In the genomic region with DNA sequence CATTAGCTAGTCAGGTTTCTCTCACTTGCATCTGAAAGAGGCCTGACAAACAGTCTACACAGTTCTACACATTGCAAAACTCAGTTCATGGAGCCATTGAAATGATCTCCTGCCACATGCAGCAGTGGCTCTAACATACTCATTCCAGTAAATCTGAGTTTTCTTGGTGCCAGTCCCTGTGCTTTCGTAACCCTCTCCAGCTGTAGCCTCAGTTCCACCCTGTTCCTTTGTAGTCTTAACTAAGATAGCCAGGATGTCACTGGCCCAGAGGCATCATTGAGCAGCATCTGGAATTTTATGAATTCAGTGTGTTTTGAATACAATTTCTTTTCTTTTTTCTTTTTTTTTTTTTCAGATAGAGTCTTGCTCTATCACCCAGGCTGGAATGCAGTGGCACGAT, we compare ENCODE assay signal across 23 cellular contexts. TPM values are rescaled to one million over a fixed set of nuclear protein-coding genes. Genes with fewer than 3 reads are reported as not detected.
DNase-seq lines count a peak whose midpoint lies in the region; ATAC-seq, FAIRE-seq and TF ChIP-seq lines count a peak whose summit lies in the region.
"Had no signal": no experiment of that assay in that cellular context is flagged by ENCODE, and none has a peak within 500 bp of the region (broad histone marks: within the 10 kb centered on the region; RNA-seq: fewer than 3 reads in every experiment).

No MANE protein-coding gene starts in this region.

- no peak overlapping the region for H2AK9ac ChIP-seq in IMR-90 (replicated peaks; ENCODE audit: low read depth, low read length, poor library complexity)

- H2BK12ac ChIP-seq in H1 (ENCODE audit: low read depth, low read length): no peak overlapping the region
- peak overlapping the region; percentile 51 to 57 for H2BK12ac ChIP-seq in mesenchymal stem cell (ENCODE audit: low read length in 2 of 2)

- in situ Hi-C loops in IMR-90 (cut with MboI; ENCODE audit: low sequenced_read_pairs): no loop called here

- peaks cover 6% of the 10 kb centered on the region; the same call in 1 of the 2 replicates for H4K20me1 ChIP-seq in IMR-90 (ENCODE audit: insufficient read depth, low read length)
- H4K20me1 ChIP-seq in H1 (replicated peaks in 1 of 2; ENCODE audit: control insufficient read depth in 1 of 2, insufficient read depth in 2 of 2, low read length in 2 of 2): no peaks in the 10 kb centered on the region

- H3K23me2 ChIP-seq in H1 (ENCODE audit: low read depth, low read length): no peaks in the 10 kb centered on the region

- H4K91ac ChIP-seq in IMR-90 (ENCODE audit: insufficient read depth, low read depth, low read length) (peak overlapping the region; percentile 2; the same call in 1 of the 2 replicates), H1 (replicated peaks; ENCODE audit: insufficient read length, low read length) (no peak overlapping the region), mesenchymal stem cell (ENCODE audit: low read length) (no peak overlapping the region)

- H2BK20ac ChIP-seq in IMR-90 (ENCODE audit: low read depth, low read length) (peak overlapping the region; percentile 43; the same call in 1 of the 2 replicates), H1 (ENCODE audit: low read length) (no peak overlapping the region)

- no peak for TF ChIP-seq POLR2A in IMR-90 (IDR thresholded peaks at IDR 0.05; ENCODE audit: low read depth, low read length)
- no peak for TF ChIP-seq POLR2A in H1 (IDR thresholded peaks at IDR 0.05; ENCODE audit: control extremely low read depth in 1 of 2, low read depth in 2 of 2, low read length in 2 of 2)
- no peak for TF ChIP-seq POLR2A in suprapubic skin (IDR thresholded peaks at IDR 0.05)

- H3K4me1 ChIP-seq in IMR-90 (ENCODE audit: control insufficient read depth, insufficient read depth, low read length) (peaks cover 34% of the 10 kb centered on the region), H1 (replicated peaks in 1 of 4; ENCODE audit: control insufficient read depth in 3 of 4, insufficient read depth in 4 of 4, low read length in 3 of 4) (no peaks in the 10 kb centered on the region), mesenchymal stem cell (ENCODE audit: control insufficient read depth, insufficient read depth, low read depth, low read length) (peaks cover 20% of the 10 kb centered on the region), suprapubic skin (peaks cover 47% of the 10 kb centered on the region)

- ATAC-seq in IMR-90 (ENCODE audit: low read depth): no peak
- no peak for ATAC-seq in GM21528 (IDR thresholded peaks at IDR 0.05; ENCODE audit: low FRiP score, unreplicated experiment)
- ATAC-seq: HepG2 had no signal

- H3K4me2 ChIP-seq in IMR-90 (ENCODE audit: low read depth, low read length): no peak overlapping the region
- H3K4me2 ChIP-seq in H1 (ENCODE audit: insufficient read depth in 1 of 2, low read depth in 2 of 2, low read length in 2 of 2): no peak overlapping the region
- H3K4me2 ChIP-seq in mesenchymal stem cell (ENCODE audit: low read length, poor library complexity, severe bottlenecking): no peak overlapping the region

- dilution Hi-C loops in IMR-90 (cut with HindIII; ENCODE audit: low sequenced_read_pairs, unreplicated experiment): no loop called here

- no peak for TF ChIP-seq CTCF in IMR-90 (conservative IDR thresholded peaks at IDR 0.05; ENCODE audit: low read depth, low read length)
- TF ChIP-seq CTCF in H1 (IDR thresholded peaks at IDR 0.05; ENCODE audit: control extremely low read depth in 1 of 3, insufficient read depth in 1 of 3, low read depth in 1 of 3, low read length in 3 of 3): no peak
- no peak for TF ChIP-seq CTCF in suprapubic skin (IDR thresholded peaks at IDR 0.05)

- H3K56ac ChIP-seq in IMR-90 (ENCODE audit: extremely low read depth, insufficient read depth, low read length) (no peak overlapping the region), H1 (replicated peaks; ENCODE audit: insufficient read length, low read depth, low read length) (no peak overlapping the region)

- H3K23ac ChIP-seq in IMR-90 (ENCODE audit: low read depth, low read length): no peak overlapping the region
- H3K23ac ChIP-seq in H1 (ENCODE audit: insufficient read length): no peak overlapping the region
- no peak overlapping the region for H3K23ac ChIP-seq in mesenchymal stem cell (ENCODE audit: low read length in 2 of 2)

- peaks cover 0 to 40% of the 10 kb centered on the region in 2 experiments; a peak in 2 of 4 replicates for H3K79me1 ChIP-seq in IMR-90 (ENCODE audit: low read depth in 1 of 2, low read length in 2 of 2)
- H3K79me1 ChIP-seq in H1 (ENCODE audit: low read depth, low read length): no peaks in the 10 kb centered on the region
- H3K79me1 ChIP-seq in mesenchymal stem cell (replicated peaks; ENCODE audit: low read length, poor library complexity, severe bottlenecking): no peaks in the 10 kb centered on the region

- TF ChIP-seq EP300 in H1 (IDR thresholded peaks at IDR 0.05; ENCODE audit: borderline replicate concordance in 1 of 2, low read depth in 2 of 2, low read length in 2 of 2) (no peak), suprapubic skin (IDR thresholded peaks at IDR 0.05) (no peak)

- no peak for FAIRE-seq in H1 (lab: Jason Lieb, UNC)
- FAIRE-seq in frontal cortex (lab: Jason Lieb, UNC): no peak
- FAIRE-seq: GM12891, GM19239, H54, HepG2 had no signal

- H3K18ac ChIP-seq in IMR-90 (ENCODE audit: low read depth, low read length) (peak overlapping the region; percentile 89), H1 (ENCODE audit: extremely low read depth, low read length) (no peak overlapping the region), mesenchymal stem cell (ENCODE audit: low read depth in 1 of 2, low read length in 2 of 2) (no peak overlapping the region)

- no peak overlapping the region for H3K4me3 ChIP-seq in IMR-90 (ENCODE audit: insufficient read depth, low read depth, low read length)
- no peak overlapping the region for H3K4me3 ChIP-seq in H1 (ENCODE audit: extremely low read depth in 1 of 4, insufficient read depth in 2 of 4, low read depth in 3 of 4, low read length in 4 of 4)
- H3K4me3 ChIP-seq in mesenchymal stem cell (ENCODE audit: insufficient read depth in 1 of 2, low read depth in 1 of 2, low read length in 2 of 2): no peak overlapping the region
- H3K4me3 ChIP-seq in suprapubic skin: no peak overlapping the region
- H3K4me3 ChIP-seq: MG63 had no signal

- POLR2A ChIA-PET in IMR-90 (lab: Charles Lee; ENCODE audit: unreplicated experiment): interaction anchor here (0.6 kb wide), 1 partner anchor 440 kb away, joined by 12 read pairs; a partner anchor contains a TSS
- POLR2A ChIA-PET in H1 (lab: Charles Lee; ENCODE audit: partially characterized antibody): interaction anchor here (1.1 to 1.3 kb wide), 2 partner anchors 37 to 92 kb away, joined by 3 to 5 read pairs; a partner anchor contains a TSS

- H2BK5ac ChIP-seq in IMR-90 (ENCODE audit: low read depth, low read length, poor library complexity, severe bottlenecking) (no peak overlapping the region), H1 (ENCODE audit: low read depth, low read length) (no peak overlapping the region), mesenchymal stem cell (ENCODE audit: low read depth, low read length, poor library complexity, severe bottlenecking) (no peak overlapping the region)

- intact Hi-C loops in IMR-90 (cut with micrococcal nuclease): no loop called here

- no TSS peak for BruUV-seq in IMR-90 (replicated peaks; lab: Mats Ljungman, UMichigan)

- H3K27ac ChIP-seq in IMR-90 (ENCODE audit: insufficient read depth, low read length): no peak overlapping the region
- H3K27ac ChIP-seq in H1 (ENCODE audit: low read depth, low read length): no peak overlapping the region
- H3K27ac ChIP-seq in mesenchymal stem cell (ENCODE audit: low read length, poor library complexity, severe bottlenecking): no peak overlapping the region
- H3K27ac ChIP-seq in suprapubic skin: peak overlapping the region; percentile 45
- H3K27ac ChIP-seq: C4-2B, RWPE1 had no signal

- no peak overlapping the region for H3K9ac ChIP-seq in IMR-90 (ENCODE audit: low read depth, low read length)
- no peak overlapping the region for H3K9ac ChIP-seq in H1 (replicated peaks in 1 of 4; ENCODE audit: extremely low read depth in 1 of 4, low read depth in 3 of 4, low read length in 3 of 4)
- H3K9ac ChIP-seq in mesenchymal stem cell (ENCODE audit: low read length): no peak overlapping the region

- peak overlapping the region; percentile 93; the same call in 1 of the 2 replicates for H3K4ac ChIP-seq in IMR-90 (ENCODE audit: low read depth, low read length)
- no peak overlapping the region for H3K4ac ChIP-seq in H1 (replicated peaks; ENCODE audit: insufficient read length, low read depth, low read length)
- peak overlapping the region; percentile 55 to 73 for H3K4ac ChIP-seq in mesenchymal stem cell (ENCODE audit: low read depth in 1 of 2, low read length in 2 of 2)

- H2AK5ac ChIP-seq in IMR-90 (ENCODE audit: low read depth, low read length) (peak overlapping the region; percentile 40; the same call in 1 of the 2 replicates), H1 (ENCODE audit: low read depth, low read length) (no peak overlapping the region), mesenchymal stem cell (ENCODE audit: low read length, severe bottlenecking) (no peak overlapping the region)

- H3K79me2 ChIP-seq in H1 (ENCODE audit: control insufficient read depth in 1 of 2, insufficient read depth in 2 of 2, low read length in 2 of 2): no peaks in the 10 kb centered on the region

- no peaks in the 10 kb centered on the region for H3K36me3 ChIP-seq in IMR-90 (ENCODE audit: control insufficient read depth, insufficient read depth, low read length)
- H3K36me3 ChIP-seq in H1 (ENCODE audit: control insufficient read depth in 2 of 4, insufficient read depth in 4 of 4, low read length in 3 of 4): no peaks in the 10 kb centered on the region; a peak in 2 of 8 replicates
- no peaks in the 10 kb centered on the region for H3K36me3 ChIP-seq in mesenchymal stem cell (ENCODE audit: control insufficient read depth in 1 of 2, insufficient read depth in 2 of 2, low read depth in 1 of 2, low read length in 2 of 2)
- no peaks in the 10 kb centered on the region for H3K36me3 ChIP-seq in suprapubic skin

- H3K14ac ChIP-seq in IMR-90 (replicated peaks; ENCODE audit: low read depth, low read length) (peak overlapping the region; percentile 46), H1 (ENCODE audit: insufficient read length) (no peak overlapping the region), mesenchymal stem cell (ENCODE audit: low read length in 2 of 2) (no peak overlapping the region)

- H3K9me3 ChIP-seq in IMR-90 (ENCODE audit: control insufficient read depth, insufficient read depth, low read length) (no peaks in the 10 kb centered on the region), H1 (ENCODE audit: insufficient read depth in 2 of 2, low read depth in 1 of 2, low read length in 1 of 2) (no peaks in the 10 kb centered on the region), mesenchymal stem cell (ENCODE audit: control insufficient read depth, low read length) (no peaks in the 10 kb centered on the region), suprapubic skin (no peaks in the 10 kb centered on the region)

- H3K27me3 ChIP-seq in IMR-90 (ENCODE audit: control insufficient read depth, insufficient read depth, low read length) (no peaks in the 10 kb centered on the region), H1 (replicated peaks in 1 of 4; ENCODE audit: control insufficient read depth in 3 of 4, extremely low read depth in 1 of 4, insufficient read depth in 3 of 4, low read length in 3 of 4) (no peaks in the 10 kb centered on the region), mesenchymal stem cell (ENCODE audit: control insufficient read depth in 1 of 2, insufficient read depth in 1 of 2, low read length in 2 of 2) (no peaks in the 10 kb centered on the region), suprapubic skin (no peaks in the 10 kb centered on the region)
- H3K27me3 ChIP-seq: MG63 had no signal

- 100% methylated on average over 1 of the region's 2 CpGs; no CpG with 5 or more reads in 1 of the 2 experiments for WGBS in IMR-90 (ENCODE audit: extremely low coverage in 2 of 2, insufficient read length in 1 of 2), 2 experiments
- 92% methylated on average over 2 of the region's 2 CpGs; no CpG with 5 or more reads in 1 of the 2 experiments for WGBS in H1 (ENCODE audit: extremely low coverage in 1 of 2, insufficient coverage in 1 of 2, insufficient read length in 1 of 2, insufficient replicate concordance in 2 of 2, low coverage in 1 of 2, low lambda C conversion rate in 2 of 2, missing lambda C conversion rate in 1 of 2), 2 experiments
- WGBS in mesenchymal stem cell: 92% methylated on average over 2 of the region's 2 CpGs
- WGBS in suprapubic skin: 57% methylated on average over 2 of the region's 2 CpGs

- peak overlapping the region; percentile 31; the same call in 1 of the 3 replicates for H2BK15ac ChIP-seq in IMR-90 (ENCODE audit: low read depth, low read length)
- 0 out of 2 replicates have a peak overlapping the region, but pooled peaks have one; percentile 31 for H2BK15ac ChIP-seq in H1 (ENCODE audit: low read length)
- no peak overlapping the region for H2BK15ac ChIP-seq in mesenchymal stem cell (ENCODE audit: low read depth, poor library complexity, severe bottlenecking)

- no peak overlapping the region for H4K5ac ChIP-seq in IMR-90 (ENCODE audit: low read depth, low read length)
- H4K5ac ChIP-seq in H1 (ENCODE audit: insufficient read length, low read depth, low read length): no peak overlapping the region

- CTCF ChIA-PET in IMR-90 (lab: Yijun Ruan, JAX): no interaction called here
- CTCF ChIA-PET in H1 (lab: Charles Lee; ENCODE audit: partially characterized antibody): interaction anchor here (0.6 to 1.6 kb wide), 5 partner anchors 9 to 45 kb away, joined by 3 to 5 read pairs (median 4); no protein-coding TSS in a partner anchor

- peak overlapping the region in 1 of 2 experiments; percentile 1; a peak in 1 of 4 replicates for H4K8ac ChIP-seq in IMR-90 (ENCODE audit: low read depth in 2 of 2, low read length in 2 of 2)
- no peak overlapping the region for H4K8ac ChIP-seq in H1 (ENCODE audit: extremely low read depth, insufficient read depth, low read length)
- H4K8ac ChIP-seq in mesenchymal stem cell (ENCODE audit: low read length): no peak overlapping the region

- H3K9me1 ChIP-seq in IMR-90 (ENCODE audit: insufficient read depth, low read length): peaks cover 33% of the 10 kb centered on the region

- H2AFZ ChIP-seq in IMR-90 (replicated peaks; ENCODE audit: low read length, poor library complexity) (no peak overlapping the region), H1 (ENCODE audit: low read length) (no peak overlapping the region), mesenchymal stem cell (ENCODE audit: low read depth, low read length) (no peak overlapping the region)

- peak overlapping the region; percentile 50 for H2BK120ac ChIP-seq in IMR-90 (ENCODE audit: low read depth, low read length)
- H2BK120ac ChIP-seq in H1 (replicated peaks; ENCODE audit: low read depth, low read length): no peak overlapping the region
- H2BK120ac ChIP-seq in mesenchymal stem cell (ENCODE audit: low read depth, low read length): no peak overlapping the region

- TF ChIP-seq RAD21 in IMR-90 (IDR thresholded peaks at IDR 0.05; ENCODE audit: low read length) (no peak), H1 (IDR thresholded peaks at IDR 0.05 in 1 of 2, conservative IDR thresholded peaks at IDR 0.05 in 1 of 2; ENCODE audit: low read depth in 2 of 2, low read length in 2 of 2) (no peak)

- DNase-seq in IMR-90: no peak
- no peak for DNase-seq in H1 (ENCODE audit: low read depth in 1 of 2, low spot score in 2 of 2)
- no peak for DNase-seq in mesenchymal stem cell
- DNase-seq in suprapubic skin (ENCODE audit: low spot score in 2 of 2): no peak
- DNase-seq in NCI-H524 treated with DMSO at 0.1 percent for 48 hours (lab: John Stamatoyannopoulos, UW): no peak
- no peak for DNase-seq in frontal cortex (ENCODE audit: low spot score in 2 of 2)
- DNase-seq: CD8-positive, alpha-beta memory T cell; DMS 273 treated with DMSO at 0.1 percent for 48 hours; DMS79; GF-D8; KBM-7; MG63; NCI-H2029; NCI-H446 treated with DMSO at 0.1 percent for 48 hours; NCI-H526 treated with DMSO at 0.1 percent for 48 hours; SHP77 had no signal

RNA-seq across cellular contexts. Expression of a gene that starts 37.4 kb away (rescaled TPM):
- total RNA-seq in IMR-90 (2012; rRNA removed) (30.8 and 35.6 TPM in 2 replicates), suprapubic skin (10 to 100 TPM; 26.6 to 63.2 (median 32.2) TPM), frontal cortex (67.7 TPM)
- polyA plus RNA-seq in IMR-90 (2012; rRNA removed) (26.1 and 28.2 TPM in 2 replicates), H1 (2011; rRNA removed) (47.9 and 94.7 TPM in 2 replicates)
- 2.9 and 6.5 TPM in 2 replicates for polyA plus RNA-seq in IMR-90 (2012; cell fraction: cytosol; rRNA removed)
- polyA plus RNA-seq in IMR-90 (2012; cell fraction: nucleus; rRNA removed; ENCODE audit: low replicate concordance): 9.6 and 84.5 TPM in 2 replicates
- 48.7 and 54.2 TPM in 2 replicates for total RNA-seq in H1 (2021; fragmentation: NEBNext Ultra II Directional; extraction: Animal tissue kit (Norgen Biotek cat#: 25700))
- polyA plus RNA-seq in H1 (2011; cell fraction: cytosol; rRNA removed): 39.7 TPM
- 31.1 TPM for polyA plus RNA-seq in H1 (2011; cell fraction: nucleus; rRNA removed)
- polyA plus RNA-seq in H1 (2012, experiment 1 of 2): 28.8 to 48.3 TPM (median 33.8 TPM) in 4 replicates
- 4.4 TPM for polyA plus RNA-seq in H1 (2012, experiment 2 of 2)
- 43.7 TPM for polyA plus RNA-seq in H1 (2013, experiment 1 of 2)
- 43.6 TPM for polyA plus RNA-seq in H1 (2013, experiment 2 of 2)
- 147 and 161 TPM in 2 replicates for polyA minus RNA-seq in H1 (2011; rRNA and poly(A)+ RNA removed)
- polyA minus RNA-seq in H1 (2011; cell fraction: cytosol; rRNA and poly(A)+ RNA removed): 66.1 TPM
- 120 TPM for polyA minus RNA-seq in H1 (2011; cell fraction: nucleus; rRNA and poly(A)+ RNA removed)
- 21.1 TPM for polyA plus RNA-seq in mesenchymal stem cell (2013, experiment 1 of 2)
- polyA plus RNA-seq in mesenchymal stem cell (2013, experiment 2 of 2): 21.4 TPM
